ENCODE assay signal across 11 cellular contexts in the genomic region with DNA sequence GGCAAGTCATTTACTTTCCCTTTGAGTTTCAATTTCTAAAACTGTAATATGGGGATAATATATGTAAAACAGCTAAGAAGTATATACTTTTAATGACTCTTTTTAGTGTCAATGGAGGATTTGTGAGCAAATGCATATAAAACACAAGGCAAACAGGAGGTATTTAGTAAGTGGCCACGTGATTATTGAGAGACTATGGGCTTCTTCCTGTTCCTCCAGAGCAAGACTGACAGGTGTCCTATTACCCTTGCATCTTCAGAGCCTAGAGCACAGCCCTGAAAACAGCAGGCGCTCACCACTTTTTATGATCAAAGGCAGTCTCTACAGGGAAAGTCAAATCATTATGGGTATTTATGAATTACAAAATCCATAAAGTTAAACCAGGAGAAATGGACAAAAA. TPM values are rescaled to one million over a fixed set of nuclear protein-coding genes. Genes with fewer than 3 reads are reported as not detected.
DNase-seq lines count a peak whose midpoint lies in the region; ATAC-seq, FAIRE-seq and TF ChIP-seq lines count a peak whose summit lies in the region.
"Had no signal": no experiment of that assay in that cellular context is flagged by ENCODE, and none has a peak within 500 bp of the region (broad histone marks: within the 10 kb centered on the region; RNA-seq: fewer than 3 reads in every experiment).

No MANE protein-coding gene starts in this region.

- H3K9me3 ChIP-seq in H1 (ENCODE audit: insufficient read depth in 2 of 2, low read depth in 1 of 2, low read length in 1 of 2): no peaks in the 10 kb centered on the region

- peak overlapping the region; percentile 91 for H2BK120ac ChIP-seq in H1 (replicated peaks; ENCODE audit: low read depth, low read length)

- no peak overlapping the region for H2BK15ac ChIP-seq in H1 (ENCODE audit: low read length)

- no peak overlapping the region for H3K14ac ChIP-seq in H1 (ENCODE audit: insufficient read length)

- peaks cover 20% of the 10 kb centered on the region for H3K4me1 Mint-ChIP-seq in activated naive CD4-positive, alpha-beta T cell treated with anti-CD3 and anti-CD28 coated beads, Interleukin-2, amount 10 ng/mL, durations not matched to agents 7 days and 5 days
- peaks cover 16% of the 10 kb centered on the region for H3K4me1 Mint-ChIP-seq in stimulated activated memory B cell treated with anti-CD40 and anti-IgM and Interleukin-4, amounts not matched to agents 10 μg/mL and 1 μg/mL and 100 μg/mL, for 72 hours

- H2AFZ ChIP-seq in H1 (ENCODE audit: low read length): no peak overlapping the region

- H3K23ac ChIP-seq in H1 (ENCODE audit: insufficient read length): no peak overlapping the region

- no peaks in the 10 kb centered on the region for H3K27me3 ChIP-seq in H1 (replicated peaks in 1 of 4; ENCODE audit: control insufficient read depth in 3 of 4, extremely low read depth in 1 of 4, insufficient read depth in 3 of 4, low read length in 3 of 4)

- H3K36me3 ChIP-seq in H1 (ENCODE audit: control insufficient read depth in 2 of 4, insufficient read depth in 4 of 4, low read length in 3 of 4): no peaks in the 10 kb centered on the region; a peak in 1 of 8 replicates

- H3K79me1 ChIP-seq in H1 (ENCODE audit: low read depth, low read length): no peaks in the 10 kb centered on the region

- H4K20me1 ChIP-seq in H1 (replicated peaks in 1 of 2; ENCODE audit: control insufficient read depth in 1 of 2, insufficient read depth in 2 of 2, low read length in 2 of 2): no peaks in the 10 kb centered on the region

- H3K79me2 ChIP-seq in H1 (ENCODE audit: control insufficient read depth in 1 of 2, insufficient read depth in 2 of 2, low read length in 2 of 2): peaks cover 9 to 31% of the 10 kb centered on the region in 2 experiments

- no peak for ATAC-seq in stimulated activated memory B cell treated with anti-CD40 and anti-IgM and Interleukin-4, amounts not matched to agents 10 μg/mL and 1 μg/mL and 100 μg/mL, for 72 hours
- ATAC-seq in GM19351 (IDR thresholded peaks at IDR 0.05; ENCODE audit: unreplicated experiment) (no peak), GM21515 (IDR thresholded peaks at IDR 0.05; ENCODE audit: unreplicated experiment) (no peak)

- H2BK5ac ChIP-seq in H1 (ENCODE audit: low read depth, low read length): no peak overlapping the region

- POLR2A ChIA-PET in H1 (lab: Charles Lee; ENCODE audit: partially characterized antibody): interaction anchor here (0.8 to 3.5 kb wide), 5 partner anchors 10 to 150 kb away, joined by 3 to 13 read pairs (median 3); no protein-coding TSS in a partner anchor

- peaks cover 54% of the 10 kb centered on the region for H3K27me3 Mint-ChIP-seq in activated naive CD4-positive, alpha-beta T cell treated with anti-CD3 and anti-CD28 coated beads, Interleukin-2, amount 10 ng/mL, durations not matched to agents 7 days and 5 days
- peaks cover 63% of the 10 kb centered on the region for H3K27me3 Mint-ChIP-seq in stimulated activated memory B cell treated with anti-CD40 and anti-IgM and Interleukin-4, amounts not matched to agents 10 μg/mL and 1 μg/mL and 100 μg/mL, for 72 hours

- TF ChIP-seq EP300 in H1 (IDR thresholded peaks at IDR 0.05; ENCODE audit: borderline replicate concordance in 1 of 2, low read depth in 2 of 2, low read length in 2 of 2): no peak

- no peak overlapping the region for H3K4ac ChIP-seq in H1 (replicated peaks; ENCODE audit: insufficient read length, low read depth, low read length)

- no peak for TF ChIP-seq POLR2A in H1 (IDR thresholded peaks at IDR 0.05; ENCODE audit: control extremely low read depth in 1 of 2, low read depth in 2 of 2, low read length in 2 of 2)

- FAIRE-seq in H1 (lab: Jason Lieb, UNC): peak; percentile 82

- peaks cover 8% of the 10 kb centered on the region for H3K23me2 ChIP-seq in H1 (ENCODE audit: low read depth, low read length)

- DNase-seq in activated naive CD4-positive, alpha-beta T cell treated with anti-CD3 and anti-CD28 coated beads, Interleukin-2, amount 10 ng/mL, durations not matched to agents 7 days and 5 days: no peak
- DNase-seq in activated naive CD4-positive, alpha-beta T cell treated with Interleukin-2 at 50 U/mL for 16 hours: no peak
- peak; percentile 62 for DNase-seq in NAMALWA (ENCODE audit: low spot score)
- no peak for DNase-seq in H1 (ENCODE audit: low read depth in 1 of 2, low spot score in 2 of 2)
- DNase-seq in KBM-7: no peak
- DNase-seq: hippocampal formation, NCI-H1417 treated with DMSO at 0.1 percent for 48 hours had no signal

- H3K9me3 Mint-ChIP-seq in activated naive CD4-positive, alpha-beta T cell treated with anti-CD3 and anti-CD28 coated beads, Interleukin-2, amount 10 ng/mL, durations not matched to agents 7 days and 5 days: no peaks in the 10 kb centered on the region
- H3K9me3 Mint-ChIP-seq in stimulated activated memory B cell treated with anti-CD40 and anti-IgM and Interleukin-4, amounts not matched to agents 10 μg/mL and 1 μg/mL and 100 μg/mL, for 72 hours: no peaks in the 10 kb centered on the region

- H3K4me2 ChIP-seq in H1 (ENCODE audit: insufficient read depth in 1 of 2, low read depth in 2 of 2, low read length in 2 of 2): peak overlapping the region; percentile 86 to 93

- H3K4me1 ChIP-seq in H1 (replicated peaks in 1 of 4; ENCODE audit: control insufficient read depth in 3 of 4, insufficient read depth in 4 of 4, low read length in 3 of 4): peaks cover 11 to 25% (median 14%) of the 10 kb centered on the region in 4 experiments; a peak in 6 of 7 replicates

- H3K56ac ChIP-seq in H1 (replicated peaks; ENCODE audit: insufficient read length, low read depth, low read length): no peak overlapping the region

- H3K9ac ChIP-seq in H1 (replicated peaks in 1 of 4; ENCODE audit: extremely low read depth in 1 of 4, low read depth in 3 of 4, low read length in 3 of 4): no peak overlapping the region

- peak overlapping the region in 1 of 4 experiments; percentile 79; a peak in 2 of 8 replicates for H3K4me3 ChIP-seq in H1 (ENCODE audit: extremely low read depth in 1 of 4, insufficient read depth in 2 of 4, low read depth in 3 of 4, low read length in 4 of 4)

- no peak overlapping the region for H2BK12ac ChIP-seq in H1 (ENCODE audit: low read depth, low read length)

- no peaks in the 10 kb centered on the region for H3K36me3 Mint-ChIP-seq in activated naive CD4-positive, alpha-beta T cell treated with anti-CD3 and anti-CD28 coated beads, Interleukin-2, amount 10 ng/mL, durations not matched to agents 7 days and 5 days
- no peaks in the 10 kb centered on the region for H3K36me3 Mint-ChIP-seq in stimulated activated memory B cell treated with anti-CD40 and anti-IgM and Interleukin-4, amounts not matched to agents 10 μg/mL and 1 μg/mL and 100 μg/mL, for 72 hours

- in situ Hi-C loops in KBM-7 (cut with MboI; ENCODE audit: low pct_unique_long_range_greater_than_20kb, low sequenced_read_pairs): no loop called here

- H2BK20ac ChIP-seq in H1 (ENCODE audit: low read length): no peak overlapping the region

- no peak overlapping the region for H2AK5ac ChIP-seq in H1 (ENCODE audit: low read depth, low read length)

- H3K4me3 Mint-ChIP-seq in activated naive CD4-positive, alpha-beta T cell treated with anti-CD3 and anti-CD28 coated beads, Interleukin-2, amount 10 ng/mL, durations not matched to agents 7 days and 5 days: peak overlapping the region; percentile 80
- H3K4me3 Mint-ChIP-seq in stimulated activated memory B cell treated with anti-CD40 and anti-IgM and Interleukin-4, amounts not matched to agents 10 μg/mL and 1 μg/mL and 100 μg/mL, for 72 hours: peak overlapping the region; percentile 35

- no peak for TF ChIP-seq RAD21 in H1 (IDR thresholded peaks at IDR 0.05 in 1 of 2, conservative IDR thresholded peaks at IDR 0.05 in 1 of 2; ENCODE audit: low read depth in 2 of 2, low read length in 2 of 2)

- H3K18ac ChIP-seq in H1 (ENCODE audit: extremely low read depth, low read length): no peak overlapping the region

- TF ChIP-seq CTCF in H1 (IDR thresholded peaks at IDR 0.05; ENCODE audit: control extremely low read depth in 1 of 3, insufficient read depth in 1 of 3, low read depth in 1 of 3, low read length in 3 of 3): no peak

- CTCF ChIA-PET in activated naive CD4-positive, alpha-beta T cell treated with anti-CD3 and anti-CD28 coated beads, Interleukin-2, amount 10 ng/mL, durations not matched to agents 7 days and 5 days (lab: Charles Lee): interaction anchor here (1.3 kb wide), 1 partner anchor 8 kb away, joined by 5 read pairs; no protein-coding TSS in a partner anchor
- CTCF ChIA-PET in H1 (lab: Charles Lee; ENCODE audit: partially characterized antibody): interaction anchor here (0.6 to 4.9 kb wide), 18 partner anchors 7 to 364 kb away, joined by 3 to 24 read pairs (median 4); no protein-coding TSS in a partner anchor

- H3K27ac Mint-ChIP-seq in activated naive CD4-positive, alpha-beta T cell treated with anti-CD3 and anti-CD28 coated beads, Interleukin-2, amount 10 ng/mL, durations not matched to agents 7 days and 5 days: no peak overlapping the region
- no peak overlapping the region for H3K27ac Mint-ChIP-seq in stimulated activated memory B cell treated with anti-CD40 and anti-IgM and Interleukin-4, amounts not matched to agents 10 μg/mL and 1 μg/mL and 100 μg/mL, for 72 hours
- H3K27ac Mint-ChIP-seq: CD14-positive monocyte had no signal

- no peak overlapping the region for H3K27ac ChIP-seq in H1 (ENCODE audit: low read depth, low read length)

- WGBS in H1 (ENCODE audit: extremely low coverage in 1 of 2, insufficient coverage in 1 of 2, insufficient read length in 1 of 2, insufficient replicate concordance in 2 of 2, low coverage in 1 of 2, low lambda C conversion rate in 2 of 2, missing lambda C conversion rate in 1 of 2), 2 experiments: 24% methylated on average over 2 of the region's 2 CpGs; no CpG with 5 or more reads in 1 of the 2 experiments

- H4K8ac ChIP-seq in H1 (ENCODE audit: extremely low read depth, insufficient read depth, low read length): no peak overlapping the region

- no peak overlapping the region for H4K91ac ChIP-seq in H1 (replicated peaks; ENCODE audit: insufficient read length, low read length)

- H4K5ac ChIP-seq in H1 (ENCODE audit: insufficient read length, low read depth, low read length): no peak overlapping the region

RNA-seq across cellular contexts. Expression of gene ROR1, which starts 0.9 kb away (rescaled TPM):
- total RNA-seq in H1 (2021; fragmentation: NEBNext Ultra II Directional; extraction: Animal tissue kit (Norgen Biotek cat#: 25700)): 70.3 and 73.6 TPM in 2 replicates
- 27.5 and 33.6 TPM in 2 replicates for polyA plus RNA-seq in H1 (2011; rRNA removed)
- polyA plus RNA-seq in H1 (2011; cell fraction: cytosol; rRNA removed): 31.7 TPM
- polyA plus RNA-seq in H1 (2011; cell fraction: nucleus; rRNA removed): 72.5 TPM
- polyA plus RNA-seq in H1 (2012, experiment 1 of 2): 31.8 to 40.7 TPM (median 40.1 TPM) in 4 replicates
- polyA plus RNA-seq in H1 (2012, experiment 2 of 2): 4.2 TPM
- polyA plus RNA-seq in H1 (2013, experiment 1 of 2): 68.4 TPM
- polyA plus RNA-seq in H1 (2013, experiment 2 of 2): 76.5 TPM
- 186 and 264 TPM in 2 replicates for polyA minus RNA-seq in H1 (2011; rRNA and poly(A)+ RNA removed)
- polyA minus RNA-seq in H1 (2011; cell fraction: cytosol; rRNA and poly(A)+ RNA removed): 54.3 TPM
- polyA minus RNA-seq in H1 (2011; cell fraction: nucleus; rRNA and poly(A)+ RNA removed): 152 TPM
- polyA plus RNA-seq: CD14-positive monocyte had no signal
